11 cellular contexts compared by ENCODE assay signal in genomic region chr20:878511-879307, GRCh38. TPM values are rescaled to one million over a fixed set of nuclear protein-coding genes. Genes with fewer than 3 reads are reported as not detected.
DNase-seq lines count a peak whose midpoint lies in the region; ATAC-seq and TF ChIP-seq lines count a peak whose summit lies in the region.
"Had no signal": no experiment of that assay in that cellular context is flagged by ENCODE, and none has a peak within 500 bp of the region (broad histone marks: within the 10 kb centered on the region; RNA-seq: fewer than 3 reads in every experiment).

No MANE protein-coding gene starts in this region.

- H3K4me1 Mint-ChIP-seq in activated CD8-positive, alpha-beta memory T cell treated with anti-CD3 and anti-CD28 coated beads, Interleukin-2, amount 10 ng/mL, durations not matched to agents 7 days and 5 days, result peaks cover 22% of the 10 kb centered on the region
- peaks cover 6% of the 10 kb centered on the region for H3K4me1 Mint-ChIP-seq in chondrocyte (ENCODE audit: low read depth)

- H2BK12ac ChIP-seq in neuronal stem cell (ENCODE audit: low read length), result no peak overlapping the region

- no peak overlapping the region for H4K8ac ChIP-seq in neuronal stem cell (ENCODE audit: low read depth, low read length)

- no peak for ATAC-seq in activated CD8-positive, alpha-beta memory T cell treated with anti-CD3 and anti-CD28 coated beads, Interleukin-2, amount 10 ng/mL, durations not matched to agents 7 days and 5 days
- ATAC-seq in HG03520 (IDR thresholded peaks at IDR 0.05; ENCODE audit: unreplicated experiment), result no peak
- ATAC-seq: mucosa of descending colon had no signal

- no peak overlapping the region for H2AK5ac ChIP-seq in neuronal stem cell (ENCODE audit: low read depth, low read length)

- no peak overlapping the region for H3K14ac ChIP-seq in neuronal stem cell (ENCODE audit: low read length)

- no peak overlapping the region for H3K4me2 ChIP-seq in neuronal stem cell (ENCODE audit: insufficient read depth, low read length, poor library complexity, severe bottlenecking)

- H2AFZ ChIP-seq in neuronal stem cell (ENCODE audit: low read length), result no peak overlapping the region

- no peak overlapping the region for H3K4me3 Mint-ChIP-seq in activated CD8-positive, alpha-beta memory T cell treated with anti-CD3 and anti-CD28 coated beads, Interleukin-2, amount 10 ng/mL, durations not matched to agents 7 days and 5 days
- H3K4me3 Mint-ChIP-seq in chondrocyte (ENCODE audit: unreplicated experiment), result no peak overlapping the region
- H3K4me3 Mint-ChIP-seq: activated T-cell treated with anti-CD3 and anti-CD28 coated beads, Interleukin-2, amount 50 U/mL, for 24 hours had no signal

- TF ChIP-seq CTCF in chondrocyte (IDR thresholded peaks at IDR 0.05), result no peak

- H3K27ac Mint-ChIP-seq in activated CD8-positive, alpha-beta memory T cell treated with anti-CD3 and anti-CD28 coated beads, Interleukin-2, amount 10 ng/mL, durations not matched to agents 7 days and 5 days, result no peak overlapping the region
- no peak overlapping the region for H3K27ac Mint-ChIP-seq in chondrocyte (ENCODE audit: unreplicated experiment)
- H3K27ac Mint-ChIP-seq: activated T-cell treated with anti-CD3 and anti-CD28 coated beads, Interleukin-2, amount 50 U/mL, for 24 hours had no signal

- no peak overlapping the region for H3K9ac ChIP-seq in neuronal stem cell (ENCODE audit: low read depth, low read length, poor library complexity)

- CTCF ChIA-PET in activated CD8-positive, alpha-beta memory T cell treated with anti-CD3 and anti-CD28 coated beads, Interleukin-2, amount 10 ng/mL, durations not matched to agents 7 days and 5 days (lab: Charles Lee), result no interaction called here

- no peak overlapping the region for H2BK5ac ChIP-seq in neuronal stem cell (ENCODE audit: low read length)

- no peaks in the 10 kb centered on the region for H3K36me3 Mint-ChIP-seq in activated CD8-positive, alpha-beta memory T cell treated with anti-CD3 and anti-CD28 coated beads, Interleukin-2, amount 10 ng/mL, durations not matched to agents 7 days and 5 days
- no peaks in the 10 kb centered on the region for H3K36me3 Mint-ChIP-seq in chondrocyte (ENCODE audit: low read depth)

- WGBS in neuronal stem cell (ENCODE audit: extremely low coverage in 2 of 2, insufficient read length in 2 of 2, insufficient replicate concordance in 1 of 2), 2 donors, result no CpG with 5 or more reads among the region's 9 CpGs

- no peak overlapping the region for H3K18ac ChIP-seq in neuronal stem cell (ENCODE audit: low read length)

- H3K36me3 ChIP-seq in neuronal stem cell (replicated peaks in 1 of 2; ENCODE audit: control insufficient read depth in 2 of 2, insufficient read depth in 2 of 2, low read length in 2 of 2), result no peaks in the 10 kb centered on the region

- no peaks in the 10 kb centered on the region for H3K4me1 ChIP-seq in neuronal stem cell (ENCODE audit: control insufficient read depth in 2 of 2, insufficient read depth in 1 of 2, low read depth in 1 of 2, low read length in 2 of 2)

- H3K23ac ChIP-seq in neuronal stem cell (ENCODE audit: low read depth, low read length, poor library complexity), result no peak overlapping the region

- no peaks in the 10 kb centered on the region for H3K79me1 ChIP-seq in neuronal stem cell (ENCODE audit: low read depth, low read length)

- no peak overlapping the region for H2BK120ac ChIP-seq in neuronal stem cell (ENCODE audit: low read depth, low read length)

- no peaks in the 10 kb centered on the region for H3K27me3 Mint-ChIP-seq in activated CD8-positive, alpha-beta memory T cell treated with anti-CD3 and anti-CD28 coated beads, Interleukin-2, amount 10 ng/mL, durations not matched to agents 7 days and 5 days
- peaks cover 3% of the 10 kb centered on the region for H3K27me3 Mint-ChIP-seq in chondrocyte (ENCODE audit: low read depth)
- H3K27me3 Mint-ChIP-seq: activated T-cell treated with anti-CD3 and anti-CD28 coated beads, Interleukin-2, amount 50 U/mL, for 24 hours had no signal

- H3K9me3 ChIP-seq in neuronal stem cell (replicated peaks in 1 of 2; ENCODE audit: control insufficient read depth in 2 of 2, insufficient read depth in 1 of 2, low read depth in 1 of 2, low read length in 2 of 2), result no peaks in the 10 kb centered on the region
- H3K9me3 ChIP-seq: mucosa of descending colon had no signal

- DNase-seq in activated CD8-positive, alpha-beta memory T cell treated with anti-CD3 and anti-CD28 coated beads, Interleukin-2, amount 10 ng/mL, durations not matched to agents 7 days and 5 days, result peak; percentile 50
- no peak for DNase-seq in activated CD8-positive, alpha-beta memory T cell treated with anti-CD3 and anti-CD28 coated beads, Interleukin-2, amount 50 U/mL, for 4 hours
- DNase-seq in NAMALWA (ENCODE audit: low spot score) (peak; percentile 31), dedifferentiated amniotic fluid mesenchymal stem cell (ENCODE audit: extremely low spot score) (peak; percentile 20), neuronal stem cell (ENCODE audit: low spot score) (peak; percentile 74), NCI-H1092 treated with DMSO at 0.1 percent for 48 hours (lab: John Stamatoyannopoulos, UW) (no peak), chondrocyte (ENCODE audit: low spot score) (no peak)
- DNase-seq: activated T-cell treated with anti-CD3 and anti-CD28 coated beads, Interleukin-2, amount 50 U/mL, for 24 hours; KG1 had no signal

- no peak overlapping the region for H2BK15ac ChIP-seq in neuronal stem cell (ENCODE audit: low read length)

- H4K91ac ChIP-seq in neuronal stem cell (ENCODE audit: low read depth, low read length, poor library complexity), result no peak overlapping the region

- H3K27me3 ChIP-seq in neuronal stem cell (ENCODE audit: control insufficient read depth in 3 of 3, insufficient read depth in 3 of 3, low read depth in 1 of 3, low read length in 3 of 3), result peaks cover 0 to 9% (median 0%) of the 10 kb centered on the region in 3 experiments

- H3K9me3 Mint-ChIP-seq in activated CD8-positive, alpha-beta memory T cell treated with anti-CD3 and anti-CD28 coated beads, Interleukin-2, amount 10 ng/mL, durations not matched to agents 7 days and 5 days (ENCODE audit: low read depth), result no peaks in the 10 kb centered on the region
- H3K9me3 Mint-ChIP-seq in chondrocyte (ENCODE audit: low read depth), result no peaks in the 10 kb centered on the region
- H3K9me3 Mint-ChIP-seq: activated T-cell treated with anti-CD3 and anti-CD28 coated beads, Interleukin-2, amount 50 U/mL, for 24 hours had no signal

- no peak overlapping the region for H3K4me3 ChIP-seq in neuronal stem cell (ENCODE audit: low read length in 2 of 2)
- H3K4me3 ChIP-seq: mucosa of descending colon had no signal

- H3K27ac ChIP-seq in neuronal stem cell (replicated peaks; ENCODE audit: low read length), result no peak overlapping the region

- no peak overlapping the region for H3K4ac ChIP-seq in neuronal stem cell (ENCODE audit: low read length)

RNA-seq across cellular contexts. Expression of gene ANGPT4, which starts 37.4 kb away (rescaled TPM):
- not detected for total RNA-seq in activated CD8-positive, alpha-beta memory T cell treated with anti-CD3 and anti-CD28 coated beads, Interleukin-2, amount 10 ng/mL, durations not matched to agents 7 days and 5 days
- polyA plus RNA-seq in neuronal stem cell (2013, experiment 1 of 2), result 0.14 TPM
- polyA plus RNA-seq in neuronal stem cell (2013, experiment 2 of 2), result 0.17 TPM
- 0.12 TPM in 1 of 3 replicates, not detected in the others for total RNA-seq in chondrocyte

RNA-seq across cellular contexts. Expression of gene FAM110A, which starts 45.2 kb away (rescaled TPM):
- 10 to 100 TPM; 34.3 to 37.0 TPM for total RNA-seq in activated CD8-positive, alpha-beta memory T cell treated with anti-CD3 and anti-CD28 coated beads, Interleukin-2, amount 10 ng/mL, durations not matched to agents 7 days and 5 days
- polyA plus RNA-seq in neuronal stem cell (2013, experiment 1 of 2), result 12.2 TPM
- 11.7 TPM for polyA plus RNA-seq in neuronal stem cell (2013, experiment 2 of 2)
- 2.0 to 2.6 TPM (median 2.4 TPM) in 3 replicates for total RNA-seq in chondrocyte

Comparison
In these comparisons a context has a peak if more than half of its experiments do, and no peak if none do; other contexts are left out.
1. DNase-seq: peak in activated CD8-positive, alpha-beta memory T cell treated with anti-CD3 and anti-CD28 coated beads, Interleukin-2, amount 10 ng/mL, durations not matched to agents 7 days and 5 days (single experiment), NAMALWA (single experiment), dedifferentiated amniotic fluid mesenchymal stem cell (single experiment) and neuronal stem cell (single experiment); none in activated CD8-positive, alpha-beta memory T cell treated with anti-CD3 and anti-CD28 coated beads, Interleukin-2, amount 50 U/mL, for 4 hours (single experiment), NCI-H1092 treated with DMSO at 0.1 percent for 48 hours (single experiment) and chondrocyte (single experiment).